In genomic region chr19:7433456-7433855, GRCh38 we compare ENCODE assay signal across 8 cellular contexts. TPM values are rescaled to one million over a fixed set of nuclear protein-coding genes. Genes with fewer than 3 reads are reported as not detected.
DNase-seq lines count a peak whose midpoint lies in the region; ATAC-seq and TF ChIP-seq lines count a peak whose summit lies in the region.
"Not testable (repeated sequence)": the region's sequence is repeated elsewhere in the genome, so short reads cannot be mapped to it uniquely, and the experiment has no call there.

No MANE protein-coding gene starts in this region.

- not testable (repeated sequence) for ATAC-seq in activated naive CD4-positive, alpha-beta T cell treated with anti-CD3 and anti-CD28 coated beads, Interleukin-2, amount 50 U/mL, for 72 hours

- not testable (repeated sequence) for H3F3A ChIP-seq in smooth muscle cell (ENCODE audit: low read depth)

- not testable (repeated sequence) for H2BK15ac ChIP-seq in mesenchymal stem cell (ENCODE audit: low read depth, poor library complexity, severe bottlenecking)

- peak; percentile 25 for DNase-seq in AG10803 (ENCODE audit: low read depth)
- peak; percentile 42 for DNase-seq in ELF-1 (ENCODE audit: low read depth, low spot score)
- DNase-seq in HFFc6 = peak; percentile 62
- DNase-seq in RKO (ENCODE audit: low spot score) = peak; percentile 16
- not testable (repeated sequence) for DNase-seq in activated naive CD4-positive, alpha-beta T cell treated with anti-CD3 and anti-CD28 coated beads, Interleukin-2, amount 50 U/mL, for 72 hours (ENCODE audit: low spot score in 2 of 2); smooth muscle cell (lab: John Stamatoyannopoulos, UW; ENCODE audit: unreplicated experiment)
- peak; percentile 12 to 93 for DNase-seq in fibroblast of lung (ENCODE audit: low read depth in 2 of 2)
- DNase-seq in mesenchymal stem cell = peak; percentile 65

- H3K4me2 ChIP-seq in fibroblast of lung (ENCODE audit: extremely low read depth, insufficient read depth, low read length); mesenchymal stem cell (ENCODE audit: low read length, poor library complexity, severe bottlenecking); smooth muscle cell: not testable (repeated sequence)

- H4K20me1 ChIP-seq in fibroblast of lung (ENCODE audit: control insufficient read depth, extremely low read depth, insufficient read depth, low read length) = not testable (repeated sequence)
- H4K20me1 ChIP-seq in smooth muscle cell (ENCODE audit: low read depth) = peaks cover 91% of the 10 kb centered on the region

- not testable (repeated sequence) for H2AFZ ChIP-seq in fibroblast of lung (ENCODE audit: low read length); mesenchymal stem cell (ENCODE audit: low read depth, low read length); smooth muscle cell (ENCODE audit: low read depth)

- H3K9me3 ChIP-seq in fibroblast of lung (ENCODE audit: control insufficient read depth, insufficient read depth, low read depth, low read length); mesenchymal stem cell (ENCODE audit: control insufficient read depth, low read length); smooth muscle cell (replicated peaks; ENCODE audit: low read depth): not testable (repeated sequence)

- not testable (repeated sequence) for H2AK5ac ChIP-seq in mesenchymal stem cell (ENCODE audit: low read length, severe bottlenecking)

- H3K79me1 ChIP-seq in mesenchymal stem cell (replicated peaks; ENCODE audit: low read length, poor library complexity, severe bottlenecking) = peaks cover 41% of the 10 kb centered on the region

- H3K79me2 ChIP-seq in fibroblast of lung (ENCODE audit: control insufficient read depth, insufficient read depth, low read length) = not testable (repeated sequence)
- H3K79me2 ChIP-seq in smooth muscle cell (ENCODE audit: low read depth) = peaks cover 26% of the 10 kb centered on the region

- H3K27me3 Mint-ChIP-seq in HFFc6 (ENCODE audit: insufficient read depth) = not testable (repeated sequence)

- not testable (repeated sequence) for H3K4ac ChIP-seq in mesenchymal stem cell (ENCODE audit: low read depth in 1 of 2, low read length in 2 of 2)

- H2BK120ac ChIP-seq in mesenchymal stem cell (ENCODE audit: low read depth, low read length) = not testable (repeated sequence)

- not testable (repeated sequence) for H3K4me3 ChIP-seq in AG10803 (ENCODE audit: low read length); fibroblast of lung (replicated peaks in 1 of 4; ENCODE audit: control extremely low read depth in 1 of 4, insufficient read depth in 1 of 4, low read depth in 3 of 4, low read length in 4 of 4); mesenchymal stem cell (ENCODE audit: insufficient read depth in 1 of 2, low read depth in 1 of 2, low read length in 2 of 2); smooth muscle cell

- not testable (repeated sequence) for H3K9ac ChIP-seq in fibroblast of lung (ENCODE audit: insufficient read depth, low read length); mesenchymal stem cell (ENCODE audit: low read length); smooth muscle cell (ENCODE audit: low read depth)

- 68% methylated on average over 6 of the region's 7 CpGs for WGBS in mesenchymal stem cell
- 9% methylated on average over 6 of the region's 7 CpGs for WGBS in smooth muscle cell (ENCODE audit: low lambda C conversion rate)

- not testable (repeated sequence) for H3K14ac ChIP-seq in mesenchymal stem cell (ENCODE audit: low read length in 2 of 2)

- H3K27ac ChIP-seq in fibroblast of lung (ENCODE audit: insufficient read depth, low read length); mesenchymal stem cell (ENCODE audit: low read length, poor library complexity, severe bottlenecking): not testable (repeated sequence)
- H3K27ac ChIP-seq in smooth muscle cell (ENCODE audit: low read depth) = peak overlapping the region; percentile 15

- H3K4me3 Mint-ChIP-seq in HFFc6 = not testable (repeated sequence)

- not testable (repeated sequence) for H3K4me1 ChIP-seq in fibroblast of lung (ENCODE audit: control insufficient read depth, extremely low read depth, insufficient read depth, low read length); mesenchymal stem cell (ENCODE audit: control insufficient read depth, insufficient read depth, low read depth, low read length); smooth muscle cell (ENCODE audit: low read depth)

- not testable (repeated sequence) for H3K36me3 ChIP-seq in fibroblast of lung (ENCODE audit: control insufficient read depth, insufficient read depth, low read length); smooth muscle cell (ENCODE audit: low read depth)
- H3K36me3 ChIP-seq in mesenchymal stem cell (ENCODE audit: control insufficient read depth in 1 of 2, insufficient read depth in 2 of 2, low read depth in 1 of 2, low read length in 2 of 2) = peaks cover 0 to 18% of the 10 kb centered on the region in 2 experiments

- not testable (repeated sequence) for H3K36me3 Mint-ChIP-seq in HFFc6 (ENCODE audit: low read depth); activated naive CD4-positive, alpha-beta T cell treated with anti-CD3 and anti-CD28 coated beads, Interleukin-2, amount 50 U/mL, for 72 hours

- not testable (repeated sequence) for H4K91ac ChIP-seq in mesenchymal stem cell (ENCODE audit: low read length)

- H3K4me1 Mint-ChIP-seq in HFFc6 (ENCODE audit: low read depth) = peaks cover 19% of the 10 kb centered on the region

- not testable (repeated sequence) for H3K9me3 Mint-ChIP-seq in HFFc6; activated naive CD4-positive, alpha-beta T cell treated with anti-CD3 and anti-CD28 coated beads, Interleukin-2, amount 50 U/mL, for 72 hours

- H3K27ac Mint-ChIP-seq in HFFc6 = 0 out of 2 replicates have a peak overlapping the region, but pooled peaks have one; percentile 16
- peak overlapping the region; percentile 36 to 66 for H3K27ac Mint-ChIP-seq in activated naive CD4-positive, alpha-beta T cell treated with anti-CD3 and anti-CD28 coated beads, Interleukin-2, amount 50 U/mL, for 72 hours

- H2BK12ac ChIP-seq in mesenchymal stem cell (ENCODE audit: low read length in 2 of 2) = not testable (repeated sequence)

- not testable (repeated sequence) for H4K8ac ChIP-seq in mesenchymal stem cell (ENCODE audit: low read length)

- not testable (repeated sequence) for H2BK5ac ChIP-seq in mesenchymal stem cell (ENCODE audit: low read depth, low read length, poor library complexity, severe bottlenecking)

- not testable (repeated sequence) for TF ChIP-seq CTCF in AG10803 (conservative IDR thresholded peaks at IDR 0.05; ENCODE audit: low read length); HFFc6 (IDR thresholded peaks at IDR 0.05); fibroblast of lung (conservative IDR thresholded peaks at IDR 0.05 in 1 of 2, IDR thresholded peaks at IDR 0.05 in 1 of 2; ENCODE audit: low read depth in 1 of 2, low read length in 2 of 2); smooth muscle cell (IDR thresholded peaks at IDR 0.05; ENCODE audit: borderline replicate concordance, insufficient read depth, poor library complexity, severe bottlenecking)

- not testable (repeated sequence) for H3K27me3 ChIP-seq in fibroblast of lung (ENCODE audit: control insufficient read depth, insufficient read depth, low read length); mesenchymal stem cell (ENCODE audit: control insufficient read depth in 1 of 2, insufficient read depth in 1 of 2, low read length in 2 of 2); smooth muscle cell (ENCODE audit: low read depth)

- H3K18ac ChIP-seq in mesenchymal stem cell (ENCODE audit: low read depth in 1 of 2, low read length in 2 of 2) = not testable (repeated sequence)

- H3K23ac ChIP-seq in mesenchymal stem cell (ENCODE audit: low read length in 2 of 2) = not testable (repeated sequence)

RNA-seq across cellular contexts. Expression of gene PEX11G, which starts 55.4 kb away (rescaled TPM):
- 1 to 10 TPM in 3 of 6 experiments, under 1 TPM in 3; 0.51 to 2.8 (median 1.0) TPM for total RNA-seq in HFFc6 (2021; fragmentation: NEBNext Ultra II Directional; extraction: Animal tissue kit (Norgen Biotek cat#: 25700))
- total RNA-seq in activated naive CD4-positive, alpha-beta T cell treated with anti-CD3 and anti-CD28 coated beads, Interleukin-2, amount 50 U/mL, for 72 hours = under 1 TPM; 0.27 to 0.74 TPM
- total RNA-seq in fibroblast of lung (3.8 and 3.9 TPM in 2 replicates), smooth muscle cell (3.8 TPM in 1 of 2 replicates, not detected in the other)
- polyA plus RNA-seq in fibroblast of lung (1.2 and 1.5 TPM in 2 replicates), smooth muscle cell (4.3 and 6.4 TPM in 2 replicates)
- 2.5 and 3.3 TPM in 2 replicates for polyA plus RNA-seq in fibroblast of lung (2012)
- not detected in 2 replicates for polyA minus RNA-seq in fibroblast of lung (ENCODE audit: low replicate concordance)
- polyA plus RNA-seq in mesenchymal stem cell (2013, experiment 1 of 2) = 0.87 TPM
- polyA plus RNA-seq in mesenchymal stem cell (2013, experiment 2 of 2) = 0.90 TPM
